Comparison of ENCODE assay signal across 8 cellular contexts in the genomic region with DNA sequence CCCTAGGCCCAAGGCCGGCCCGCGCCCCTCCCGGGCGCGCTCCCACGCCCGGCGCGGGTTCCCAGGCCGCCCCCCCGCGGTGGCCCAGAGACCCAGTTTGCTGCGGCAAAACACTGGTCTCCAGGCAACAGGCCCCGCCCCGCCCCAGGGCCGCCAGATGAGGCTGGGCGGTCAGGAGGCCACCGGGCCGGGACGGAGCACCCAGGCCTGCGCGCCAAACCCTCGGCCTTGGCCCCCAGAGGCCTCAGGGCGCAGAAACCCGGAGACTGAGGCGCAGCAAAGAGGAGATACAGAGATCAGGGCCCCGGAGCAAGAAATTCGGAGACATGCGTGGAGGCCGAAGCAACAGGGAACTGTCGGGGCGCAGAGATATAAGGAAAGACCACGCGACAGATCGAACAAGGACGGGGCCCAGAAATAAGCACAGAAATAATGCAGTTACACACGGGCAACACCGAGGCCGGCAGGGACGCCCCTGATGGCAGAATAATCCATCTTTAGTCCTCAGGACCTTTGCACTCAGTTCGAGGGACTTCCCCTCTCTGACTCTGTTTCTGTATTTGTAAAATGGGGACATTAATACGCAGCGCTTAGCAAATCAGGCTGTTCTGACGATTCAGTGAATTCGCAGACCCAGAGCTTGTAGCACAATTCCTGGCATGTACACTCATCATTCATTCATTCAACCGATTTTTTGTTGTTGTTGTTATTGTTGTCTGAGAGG. TPM values are rescaled to one million over a fixed set of nuclear protein-coding genes. Genes with fewer than 3 reads are reported as not detected.
A peak's percentile ranks its signal among the peaks of the same experiment; 100 is the strongest.
DNase-seq lines count a peak whose midpoint lies in the region; ATAC-seq and TF ChIP-seq lines count a peak whose summit lies in the region.

No MANE protein-coding gene starts in this region.

- no peaks in the 10 kb centered on the region for H3K27me3 ChIP-seq in NT2/D1 (ENCODE audit: insufficient read depth, insufficient read length)

- peak overlapping the region; percentile 95 for H3K27ac Mint-ChIP-seq in mesothelial cell of epicardium

- H3K9me3 ChIP-seq in NT2/D1 (ENCODE audit: insufficient read depth, low read length): no peaks in the 10 kb centered on the region

- DNase-seq in NT2/D1 (ENCODE audit: low read depth, low spot score) (no peak), activated T-cell treated with anti-CD3 and anti-CD28 coated beads for 48 hours (ENCODE audit: low read depth) (peak; percentile 78), epithelial cell of esophagus (ENCODE audit: low read depth) (peak; percentile 53), mesothelial cell of epicardium (ENCODE audit: low spot score in 2 of 2, unreplicated experiment in 2 of 2) (peak; percentile 78 to 88)
- DNase-seq in stimulated activated CD8-positive, alpha-beta memory T cell treated with anti-CD3 and anti-CD28 coated beads, Interleukin-4, amount 100 ng/mL, for 48 hours: peak; percentile 87

- peaks cover 13% of the 10 kb centered on the region for H3K4me1 ChIP-seq in NT2/D1 (ENCODE audit: insufficient read depth, insufficient read length)

- H3K9me3 Mint-ChIP-seq in mesothelial cell of epicardium: no peaks in the 10 kb centered on the region

- H3K4me3 ChIP-seq in NT2/D1 (ENCODE audit: insufficient read length, low read depth): peak overlapping the region; percentile 40
- H3K4me3 ChIP-seq in epithelial cell of esophagus (ENCODE audit: low read length): peak overlapping the region; percentile 10

- H3K36me3 ChIP-seq in NT2/D1 (ENCODE audit: insufficient read depth, insufficient read length, low read length): no peaks in the 10 kb centered on the region

- TF ChIP-seq POLR2A in GM10847 (IDR thresholded peaks at IDR 0.05; ENCODE audit: extremely low read depth, insufficient read length): peak; percentile 49

- H3K27me3 Mint-ChIP-seq in mesothelial cell of epicardium (ENCODE audit: low read depth): no peaks in the 10 kb centered on the region

- H3K4me1 Mint-ChIP-seq in mesothelial cell of epicardium: peaks cover 35% of the 10 kb centered on the region

- TF ChIP-seq CTCF in epithelial cell of esophagus (IDR thresholded peaks at IDR 0.05; ENCODE audit: insufficient read depth, low read depth, low read length, missing control alignments) (no peak), mesothelial cell of epicardium (IDR thresholded peaks at IDR 0.05; ENCODE audit: unreplicated experiment) (no peak)

- ATAC-seq in HG02852 (IDR thresholded peaks at IDR 0.05; ENCODE audit: unreplicated experiment) (peak; percentile 43), HG03378 (IDR thresholded peaks at IDR 0.05; ENCODE audit: unreplicated experiment) (no peak)

- peak overlapping the region; percentile 64 for H3K4me3 Mint-ChIP-seq in mesothelial cell of epicardium

- H3K9ac ChIP-seq in NT2/D1 (ENCODE audit: insufficient read length, low read depth): peak overlapping the region; percentile 78

- no peaks in the 10 kb centered on the region for H3K36me3 Mint-ChIP-seq in mesothelial cell of epicardium

RNA-seq across cellular contexts. Expression of a gene that starts 20.8 kb away (rescaled TPM):
- total RNA-seq in mesothelial cell of epicardium: 92.8 to 100 TPM (median 96.4 TPM) in 3 replicates

RNA-seq across cellular contexts. Expression of a gene that starts 23.3 kb away (rescaled TPM):
- total RNA-seq in mesothelial cell of epicardium: 272 to 287 TPM (median 278 TPM) in 3 replicates

RNA-seq across cellular contexts. Expression of a gene that starts 38.0 kb away (rescaled TPM):
- 6.7 to 7.5 TPM (median 6.7 TPM) in 3 replicates for total RNA-seq in mesothelial cell of epicardium

RNA-seq across cellular contexts. Expression of a gene that starts 39.6 kb away (rescaled TPM):
- total RNA-seq in mesothelial cell of epicardium: 58.0 to 64.0 TPM (median 58.7 TPM) in 3 replicates

RNA-seq across cellular contexts. Expression of a gene that starts 52.4 kb away (rescaled TPM):
- 15.2 to 18.1 TPM (median 16.7 TPM) in 3 replicates for total RNA-seq in mesothelial cell of epicardium
